In genomic region chr1:29944253-29944652, GRCh38 we compare ENCODE assay signal across 24 cellular contexts.
"Had no signal": no experiment of that assay in that cellular context is flagged by ENCODE, and none has a peak within 500 bp of the region (broad histone marks: within the 10 kb centered on the region; RNA-seq: fewer than 3 reads in every experiment).

No MANE protein-coding gene starts in this region.

- H3K9me3 ChIP-seq: colonic mucosa, esophagus squamous epithelium, gastroesophageal sphincter, left ventricle myocardium inferior, lower lobe of right lung, pancreas, suprapubic skin, tibial artery, upper lobe of right lung had no signal

- H3K27me3 ChIP-seq: colonic mucosa, pancreas had no signal

- H3K4me1 Mint-ChIP-seq: memory B cell, mesothelial cell of epicardium had no signal

- H3K4me3 ChIP-seq: colonic mucosa, esophagus squamous epithelium, gastroesophageal sphincter, left ventricle myocardium inferior, lower lobe of right lung, pancreas, suprapubic skin, tibial artery, upper lobe of right lung had no signal

- H3K36me3 Mint-ChIP-seq: memory B cell; mesothelial cell of epicardium; natural killer cell; stimulated activated effector memory CD8-positive, alpha-beta T cell treated with anti-CD3 and anti-CD28 coated beads, Interleukin-12 subunit alpha, Interleukin-12 subunit beta, amount 100 ng/mL, for 72 hours had no signal

- H3K4me1 ChIP-seq: colonic mucosa, esophagus squamous epithelium, gastroesophageal sphincter, left ventricle myocardium inferior, lower lobe of right lung, pancreas, suprapubic skin, tibial artery, upper lobe of right lung had no signal

- H3K27ac Mint-ChIP-seq: memory B cell; mesothelial cell of epicardium; natural killer cell; progenitor cell of endocrine pancreas; stimulated activated effector memory CD8-positive, alpha-beta T cell treated with anti-CD3 and anti-CD28 coated beads, Interleukin-12 subunit alpha, Interleukin-12 subunit beta, amount 100 ng/mL, for 72 hours had no signal

- H3K9me3 Mint-ChIP-seq: mesothelial cell of epicardium; natural killer cell; neural crest cell; stimulated activated effector memory CD8-positive, alpha-beta T cell treated with anti-CD3 and anti-CD28 coated beads, Interleukin-12 subunit alpha, Interleukin-12 subunit beta, amount 100 ng/mL, for 72 hours had no signal

- DNase-seq: colonic mucosa; dermis blood vessel endothelial cell; esophagus squamous epithelium; foreskin fibroblast; glutamatergic neuron; islet precursor cell; left ventricle myocardium inferior; lower lobe of right lung; natural killer cell; occipital lobe; pancreas; right cardiac atrium; stimulated activated CD4-positive, alpha-beta T cell treated with anti-CD3 and anti-CD28 coated beads, Interleukin-4, amount 100 ng/mL, for 1 hour; stimulated activated CD8-positive, alpha-beta memory T cell treated with anti-CD3 and anti-CD28 coated beads, Interleukin-4, amount 100 ng/mL, for 48 hours; stimulated activated naive CD8-positive, alpha-beta T cell treated with anti-CD3 and anti-CD28 coated beads, Interleukin-15, Interleukin-2, amounts not matched to agents 100 U/mL and 50 U/mL, for 24 hours; tibial artery; upper lobe of right lung had no signal

- H3K4me3 Mint-ChIP-seq: memory B cell; mesothelial cell of epicardium; natural killer cell; neural crest cell; stimulated activated effector memory CD8-positive, alpha-beta T cell treated with anti-CD3 and anti-CD28 coated beads, Interleukin-12 subunit alpha, Interleukin-12 subunit beta, amount 100 ng/mL, for 72 hours had no signal

- H3K27ac ChIP-seq: colonic mucosa, esophagus squamous epithelium, gastroesophageal sphincter, left ventricle myocardium inferior, lower lobe of right lung, pancreas, suprapubic skin, tibial artery, upper lobe of right lung had no signal

- FAIRE-seq: pancreas had no signal

- H3K36me3 ChIP-seq: colonic mucosa, esophagus squamous epithelium, gastroesophageal sphincter, left ventricle myocardium inferior, lower lobe of right lung, pancreas, suprapubic skin, tibial artery, upper lobe of right lung had no signal

- ATAC-seq: gastroesophageal sphincter; natural killer cell; pancreas; right cardiac atrium; stimulated activated effector memory CD8-positive, alpha-beta T cell treated with anti-CD3 and anti-CD28 coated beads, Interleukin-12 subunit alpha, Interleukin-12 subunit beta, amount 100 ng/mL, for 72 hours; stimulated activated naive CD8-positive, alpha-beta T cell treated with anti-CD3 and anti-CD28 coated beads, Interleukin-15, Interleukin-2, amounts not matched to agents 100 U/mL and 50 U/mL, for 24 hours; upper lobe of right lung had no signal
